ENCODE assay signal across 17 cellular contexts in the genomic region with DNA sequence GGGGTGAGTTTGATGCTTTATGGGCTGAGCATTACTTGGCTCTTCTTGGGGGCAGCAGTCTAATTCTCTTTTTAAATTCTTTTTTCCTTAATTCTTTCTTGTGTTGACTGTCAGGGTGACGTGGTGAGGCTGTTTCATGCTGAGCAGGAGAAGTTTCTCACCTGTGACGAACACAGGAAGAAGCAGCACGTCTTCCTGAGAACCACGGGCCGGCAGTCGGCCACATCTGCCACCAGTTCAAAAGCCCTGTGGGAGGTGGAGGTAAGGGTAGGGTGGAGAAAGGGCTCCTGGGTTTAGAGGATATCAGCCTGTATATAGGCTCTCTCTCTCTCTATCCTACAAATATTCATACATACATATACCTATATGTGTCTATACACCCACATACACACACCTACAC.
DNase-seq lines count a peak whose midpoint lies in the region; ATAC-seq and TF ChIP-seq lines count a peak whose summit lies in the region.
"Had no signal": no experiment of that assay in that cellular context is flagged by ENCODE, and none has a peak within 500 bp of the region (broad histone marks: within the 10 kb centered on the region; RNA-seq: fewer than 3 reads in every experiment).

No MANE protein-coding gene starts in this region.

- H3K4me1 Mint-ChIP-seq in activated CD4-positive, alpha-beta T cell treated with anti-CD3 and anti-CD28 coated beads, Interleukin-2, amount 10 ng/mL, durations not matched to agents 24 days and 14 days, result peaks cover 7% of the 10 kb centered on the region
- peaks cover 11% of the 10 kb centered on the region for H3K4me1 Mint-ChIP-seq in stimulated activated naive CD8-positive, alpha-beta T cell treated with anti-CD3 and anti-CD28 coated beads, Interleukin-15, amount 100 ng/mL, for 72 hours

- 71 to 83% methylated on average over 6 of the region's 6 CpGs for WGBS in gastroesophageal sphincter (ENCODE audit: low coverage in 1 of 2), 2 donors

- H3K9me3 ChIP-seq in gastroesophageal sphincter, result no peaks in the 10 kb centered on the region
- H3K9me3 ChIP-seq: Caco-2 had no signal

- no peak for TF ChIP-seq CTCF in gastroesophageal sphincter (IDR thresholded peaks at IDR 0.05)

- intact Hi-C loops in activated CD4-positive, alpha-beta T cell treated with anti-CD3 and anti-CD28 coated beads, Interleukin-2, amount 10 ng/mL, durations not matched to agents 24 days and 14 days (cut with micrococcal nuclease), result no loop called here

- peaks cover 0 to 62% of the 10 kb centered on the region in 2 donors for H3K36me3 ChIP-seq in gastroesophageal sphincter

- H3K9me3 Mint-ChIP-seq in activated CD4-positive, alpha-beta T cell treated with anti-CD3 and anti-CD28 coated beads, Interleukin-2, amount 10 ng/mL, durations not matched to agents 24 days and 14 days, result no peaks in the 10 kb centered on the region
- H3K9me3 Mint-ChIP-seq in stimulated activated naive CD8-positive, alpha-beta T cell treated with anti-CD3 and anti-CD28 coated beads, Interleukin-15, amount 100 ng/mL, for 72 hours, result no peaks in the 10 kb centered on the region
- H3K9me3 Mint-ChIP-seq: HFFc6 had no signal

- peak; percentile 63 for DNase-seq in activated CD4-positive, alpha-beta T cell treated with anti-CD3 and anti-CD28 coated beads, Interleukin-2, amount 10 ng/mL, durations not matched to agents 24 days and 14 days
- no peak for DNase-seq in activated CD4-positive, alpha-beta T cell treated with anti-CD3 and anti-CD28 coated beads for 4 hours
- DNase-seq in stimulated activated naive CD8-positive, alpha-beta T cell treated with anti-CD3 and anti-CD28 coated beads, Interleukin-15, amount 100 ng/mL, for 72 hours, result no peak
- no peak for DNase-seq in stimulated activated naive CD8-positive, alpha-beta T cell treated with anti-CD3 and anti-CD28 coated beads, Interleukin-15, Interleukin-2, amounts not matched to agents 100 U/mL and 50 U/mL, for 24 hours
- DNase-seq in SHP77 treated with DMSO at 0.1 percent for 48 hours (lab: John Stamatoyannopoulos, UW) (no peak), iPS-NIHi7 (ENCODE audit: extremely low spot score) (no peak)
- DNase-seq: Caco-2, DMS53, HFFc6, KBM-7, NCI-H1092, NCI-H345, NCI-H774, PC-9 had no signal

- H3K27me3 ChIP-seq in gastroesophageal sphincter, result no peaks in the 10 kb centered on the region
- H3K27me3 ChIP-seq: BLaER1 treated with 17β-estradiol and CSF1 and Interleukin-3, amounts not matched to agents 10 nM and 100 nM had no signal

- TF ChIP-seq EP300 in gastroesophageal sphincter (IDR thresholded peaks at IDR 0.05), result no peak

- H3K4me3 Mint-ChIP-seq in activated CD4-positive, alpha-beta T cell treated with anti-CD3 and anti-CD28 coated beads, Interleukin-2, amount 10 ng/mL, durations not matched to agents 24 days and 14 days, result no peak overlapping the region
- H3K4me3 Mint-ChIP-seq in stimulated activated naive CD8-positive, alpha-beta T cell treated with anti-CD3 and anti-CD28 coated beads, Interleukin-15, amount 100 ng/mL, for 72 hours, result no peak overlapping the region
- H3K4me3 Mint-ChIP-seq: HFFc6 had no signal

- peak; percentile 45 for ATAC-seq in stimulated activated naive CD8-positive, alpha-beta T cell treated with anti-CD3 and anti-CD28 coated beads, Interleukin-15, amount 100 ng/mL, for 72 hours
- no peak for ATAC-seq in stimulated activated naive CD8-positive, alpha-beta T cell treated with anti-CD3 and anti-CD28 coated beads, Interleukin-15, Interleukin-2, amounts not matched to agents 100 U/mL and 50 U/mL, for 24 hours
- no peak for ATAC-seq in gastroesophageal sphincter
- no peak for ATAC-seq in HG02852 (IDR thresholded peaks at IDR 0.05; ENCODE audit: unreplicated experiment)

- peak overlapping the region; percentile 52 to 71 (median 70) for H3K27ac ChIP-seq in gastroesophageal sphincter
- H3K27ac ChIP-seq: BLaER1 treated with 17β-estradiol and CSF1 and Interleukin-3, amounts not matched to agents 10 nM and 100 nM; PC-9 had no signal

- no peak for TF ChIP-seq POLR2A in gastroesophageal sphincter (IDR thresholded peaks at IDR 0.05)

- H3K36me3 Mint-ChIP-seq in activated CD4-positive, alpha-beta T cell treated with anti-CD3 and anti-CD28 coated beads, Interleukin-2, amount 10 ng/mL, durations not matched to agents 24 days and 14 days (ENCODE audit: low read depth), result peaks cover 44% of the 10 kb centered on the region

- no peak overlapping the region for H3K4me3 ChIP-seq in gastroesophageal sphincter
- H3K4me3 ChIP-seq: BLaER1 treated with 17β-estradiol and CSF1 and Interleukin-3, amounts not matched to agents 10 nM and 100 nM; PC-9 had no signal

- H3K4me1 ChIP-seq in gastroesophageal sphincter, result peaks cover 0 to 38% (median 15%) of the 10 kb centered on the region in 3 donors
- H3K4me1 ChIP-seq: BLaER1 treated with 17β-estradiol and CSF1 and Interleukin-3, amounts not matched to agents 10 nM and 100 nM; Caco-2 had no signal

- no peaks in the 10 kb centered on the region for H3K27me3 Mint-ChIP-seq in activated CD4-positive, alpha-beta T cell treated with anti-CD3 and anti-CD28 coated beads, Interleukin-2, amount 10 ng/mL, durations not matched to agents 24 days and 14 days
- H3K27me3 Mint-ChIP-seq in stimulated activated naive CD8-positive, alpha-beta T cell treated with anti-CD3 and anti-CD28 coated beads, Interleukin-15, amount 100 ng/mL, for 72 hours, result no peaks in the 10 kb centered on the region

- H3K27ac Mint-ChIP-seq in activated CD4-positive, alpha-beta T cell treated with anti-CD3 and anti-CD28 coated beads, Interleukin-2, amount 10 ng/mL, durations not matched to agents 24 days and 14 days, result no peak overlapping the region
- peak overlapping the region in 1 of 2 donors; percentile 60 for H3K27ac Mint-ChIP-seq in stimulated activated naive CD8-positive, alpha-beta T cell treated with anti-CD3 and anti-CD28 coated beads, Interleukin-15, amount 100 ng/mL, for 72 hours
- H3K27ac Mint-ChIP-seq: HFFc6 had no signal
